In the genomic region with DNA sequence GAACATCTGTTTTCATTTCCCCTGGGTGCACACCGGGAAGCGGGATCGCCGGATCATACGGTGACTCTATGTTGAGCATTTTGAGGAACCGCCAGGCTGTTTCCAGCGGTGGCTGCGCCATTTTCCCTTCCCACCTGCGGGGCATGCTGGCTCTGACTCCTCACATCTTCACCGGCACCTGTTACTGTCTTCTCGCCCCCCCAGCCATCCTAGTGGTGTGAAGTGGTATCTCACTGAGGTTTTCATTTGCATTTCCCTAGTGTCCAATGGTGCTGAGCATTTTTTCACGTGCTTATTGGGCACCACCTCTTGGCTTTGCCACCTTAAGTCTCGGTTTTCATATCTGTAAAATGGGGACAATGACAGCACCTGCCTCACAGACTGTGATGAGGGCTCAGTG, we compare ENCODE assay signal across 13 cellular contexts. TPM values are rescaled to one million over a fixed set of nuclear protein-coding genes. Genes with fewer than 3 reads are reported as not detected.
A peak's percentile ranks its signal among the peaks of the same experiment; 100 is the strongest.
DNase-seq lines count a peak whose midpoint lies in the region; ATAC-seq, FAIRE-seq and TF ChIP-seq lines count a peak whose summit lies in the region.
"Had no signal": no experiment of that assay in that cellular context is flagged by ENCODE, and none has a peak within 500 bp of the region (broad histone marks: within the 10 kb centered on the region; RNA-seq: fewer than 3 reads in every experiment).

No MANE protein-coding gene starts in this region.

- H3K27me3 Mint-ChIP-seq in activated T-helper 17 cell treated with anti-CD3 and anti-CD28 coated beads, Interleukin-2, amount 50 U/mL, for 72 hours, result peaks cover 26% of the 10 kb centered on the region

- ATAC-seq in SK-N-SH treated with all-trans-retinoic acid at 6 μM for 48 hours, result peak; percentile 12; the same call in 1 of the 3 replicates
- no peak for ATAC-seq in HG02763 (IDR thresholded peaks at IDR 0.05; ENCODE audit: unreplicated experiment)
- no peak for ATAC-seq in activated T-helper 17 cell treated with anti-CD3 and anti-CD28 coated beads, Interleukin-2, amount 50 U/mL, for 72 hours (replicated peaks)
- no peak for ATAC-seq in GM18873 (IDR thresholded peaks at IDR 0.05; ENCODE audit: low FRiP score, unreplicated experiment)

- no peaks in the 10 kb centered on the region for H3K36me3 Mint-ChIP-seq in activated T-helper 17 cell treated with anti-CD3 and anti-CD28 coated beads, Interleukin-2, amount 50 U/mL, for 72 hours (ENCODE audit: low read depth)

- H3K27ac Mint-ChIP-seq in activated T-helper 17 cell treated with anti-CD3 and anti-CD28 coated beads, Interleukin-2, amount 50 U/mL, for 72 hours, result no peak overlapping the region

- no peak overlapping the region for H3K9ac ChIP-seq in keratinocyte (ENCODE audit: control insufficient read depth, extremely low read depth, insufficient read depth, low read length)

- no peaks in the 10 kb centered on the region for H3K9me1 ChIP-seq in keratinocyte (ENCODE audit: control insufficient read depth, extremely low read depth, insufficient read depth, low read length)

- no peak for FAIRE-seq in keratinocyte (lab: Jason Lieb, UNC)

- in situ Hi-C loops in ACHN (cut with HindIII; ENCODE audit: low pct_ligation_motif_present, low pct_unique_long_range_greater_than_20kb, low sequenced_read_pairs), result no loop called here

- H2AFZ ChIP-seq in keratinocyte (ENCODE audit: control insufficient read depth, low read length), result no peak overlapping the region

- dilution Hi-C loops in keratinocyte (cut with MboI; ENCODE audit: extremely low pct_ligation_motif_present, low sequenced_read_pairs), result no loop called here

- H3K36me3 ChIP-seq in left ventricle myocardium inferior (no peaks in the 10 kb centered on the region), right atrium auricular region (no peaks in the 10 kb centered on the region), keratinocyte (ENCODE audit: control insufficient read depth in 2 of 2, extremely low read depth in 1 of 2, insufficient read depth in 2 of 2, low read length in 2 of 2) (no peaks in the 10 kb centered on the region)
- H3K36me3 ChIP-seq: MG63 had no signal

- no peaks in the 10 kb centered on the region for H3K9me3 Mint-ChIP-seq in activated T-helper 17 cell treated with anti-CD3 and anti-CD28 coated beads, Interleukin-2, amount 50 U/mL, for 72 hours

- H3K27ac ChIP-seq in left ventricle myocardium inferior (replicated peaks), result peak overlapping the region; percentile 93
- H3K27ac ChIP-seq in right atrium auricular region, result no peak overlapping the region
- no peak overlapping the region for H3K27ac ChIP-seq in keratinocyte (ENCODE audit: control insufficient read depth, insufficient read depth, low read length)

- H3K27me3 ChIP-seq in left ventricle myocardium inferior (ENCODE audit: low read depth), result no peaks in the 10 kb centered on the region
- H3K27me3 ChIP-seq in right atrium auricular region, result no peaks in the 10 kb centered on the region
- peaks cover 9% of the 10 kb centered on the region for H3K27me3 ChIP-seq in keratinocyte (ENCODE audit: control insufficient read depth, extremely low read depth, insufficient read depth, low read length)
- H3K27me3 ChIP-seq: MG63 had no signal

- no peak overlapping the region for H3K4me3 Mint-ChIP-seq in activated T-helper 17 cell treated with anti-CD3 and anti-CD28 coated beads, Interleukin-2, amount 50 U/mL, for 72 hours

- H3K79me2 ChIP-seq in keratinocyte (ENCODE audit: control insufficient read depth, insufficient read depth, low read length), result no peaks in the 10 kb centered on the region

- H3K4me1 ChIP-seq in left ventricle myocardium inferior (peaks cover 94% of the 10 kb centered on the region), right atrium auricular region (peaks cover 0 to 87% of the 10 kb centered on the region in 2 donors), keratinocyte (ENCODE audit: control insufficient read depth, extremely low read depth, insufficient read depth, low read length) (peaks cover 42% of the 10 kb centered on the region)

- intact Hi-C loops in left ventricle myocardium inferior (cut with micrococcal nuclease), result no loop called here

- peaks cover 10% of the 10 kb centered on the region for H3K4me1 Mint-ChIP-seq in activated T-helper 17 cell treated with anti-CD3 and anti-CD28 coated beads, Interleukin-2, amount 50 U/mL, for 72 hours

- no peaks in the 10 kb centered on the region for H4K20me1 ChIP-seq in keratinocyte (ENCODE audit: control insufficient read depth, extremely low read depth, insufficient read depth, low read length)

- no peak overlapping the region for H3K4me3 ChIP-seq in left ventricle myocardium inferior
- no peak overlapping the region for H3K4me3 ChIP-seq in right atrium auricular region
- no peak overlapping the region for H3K4me3 ChIP-seq in keratinocyte (ENCODE audit: control insufficient read depth in 2 of 3, extremely low read depth in 1 of 3, insufficient read depth in 2 of 3, low read depth in 1 of 3, low read length in 3 of 3)
- H3K4me3 ChIP-seq: MG63 had no signal

- TF ChIP-seq CTCF in left ventricle myocardium inferior (IDR thresholded peaks at IDR 0.05; ENCODE audit: borderline replicate concordance) (no peak), right atrium auricular region (IDR thresholded peaks at IDR 0.05) (no peak), keratinocyte (optimal IDR thresholded peaks at IDR 0.05 in 1 of 3, IDR thresholded peaks at IDR 0.05 in 1 of 3, conservative IDR thresholded peaks at IDR 0.05 in 1 of 3; ENCODE audit: extremely low read depth in 1 of 3, insufficient read depth in 2 of 3, low read length in 3 of 3) (peak in 2 of 3 experiments; percentile 15 to 28)

- no peak for DNase-seq in left ventricle myocardium inferior
- no peak for DNase-seq in right atrium auricular region (ENCODE audit: low spot score)
- no peak for DNase-seq in keratinocyte (ENCODE audit: low read depth, low spot score)
- DNase-seq in ACHN, result no peak
- DNase-seq: activated CD4-positive, alpha-beta T cell treated with anti-CD3 and anti-CD28 coated beads, Interleukin-2, amount 50 U/mL, for 4 hours; activated naive CD4-positive, alpha-beta T cell treated with anti-CD3 and anti-CD28 coated beads, Interleukin-2, amount 50 U/mL, for 16 hours; mammary epithelial cell; MG63; NCI-H524 treated with DMSO at 0.1 percent for 48 hours had no signal

- H3K9me3 ChIP-seq in left ventricle myocardium inferior (replicated peaks), result no peaks in the 10 kb centered on the region
- no peaks in the 10 kb centered on the region for H3K9me3 ChIP-seq in right atrium auricular region
- no peaks in the 10 kb centered on the region for H3K9me3 ChIP-seq in keratinocyte (ENCODE audit: control insufficient read depth, low read depth, low read length)
- H3K9me3 ChIP-seq: MG63 had no signal

- no peak overlapping the region for H3K4me2 ChIP-seq in keratinocyte (ENCODE audit: control insufficient read depth, extremely low read depth, insufficient read depth, low read depth, low read length)

TF ChIP-seq in SK-N-SH treated with all-trans-retinoic acid at 6 μM for 48 hours, 23 proteins besides CTCF, POLR2A, EP300 and RAD21 (continues in another document):
- no peak for TF ChIP-seq ZNF8 (CRISPR knock-in tag; IDR thresholded peaks at IDR 0.05)
- TF ChIP-seq CSRNP3 (CRISPR knock-in tag; IDR thresholded peaks at IDR 0.05), result no peak
- no peak for TF ChIP-seq ZC3H10 (CRISPR knock-in tag; IDR thresholded peaks at IDR 0.05)
- no peak for TF ChIP-seq OSR1 (CRISPR knock-in tag; IDR thresholded peaks at IDR 0.05)
- no peak for TF ChIP-seq TSHZ2 (CRISPR knock-in tag; IDR thresholded peaks at IDR 0.05)

RNA-seq across cellular contexts. Expression of gene EML1, which starts 44.1 kb away (rescaled TPM):
- total RNA-seq in left ventricle myocardium inferior, result 33.3 TPM
- 10 to 100 TPM; 28.3 to 30.2 TPM for total RNA-seq in right atrium auricular region
- 0.84 to 1.8 TPM (median 0.85 TPM) in 3 replicates for polyA plus RNA-seq in keratinocyte
- 4.1 TPM for polyA plus RNA-seq in keratinocyte (2011; ENCODE audit: low read depth)
- 1.1 and 2.1 TPM in 2 replicates for polyA plus RNA-seq in keratinocyte (2011; cell fraction: cytosol; rRNA removed)
- polyA plus RNA-seq in keratinocyte (2011; cell fraction: nucleus; rRNA removed), result 2.3 and 3.0 TPM in 2 replicates
- 0.76 and 3.4 TPM in 2 replicates for polyA plus RNA-seq in keratinocyte (2012; ENCODE audit: low replicate concordance)
- polyA minus RNA-seq in keratinocyte, result 5.0 to 10.3 TPM (median 9.8 TPM) in 3 replicates
- polyA minus RNA-seq in keratinocyte (2011; cell fraction: cytosol; rRNA and poly(A)+ RNA removed), result 2.1 TPM
- polyA minus RNA-seq in keratinocyte (2011; cell fraction: nucleus; rRNA and poly(A)+ RNA removed), result 1.7 and 1.9 TPM in 2 replicates
- total RNA-seq in activated T-helper 17 cell treated with anti-CD3 and anti-CD28 coated beads, Interleukin-2, amount 50 U/mL, for 72 hours, result 1 to 10 TPM in 1 of 2 donors, under 1 TPM in 1; 0.54 to 3.6 TPM

Comparison
In these comparisons a context has a peak if more than half of its experiments do, and no peak if none do; other contexts are left out.
1. CTCF ChIP-seq: peak in keratinocyte (2 of 3); none in left ventricle myocardium inferior (single experiment) and right atrium auricular region (0 of 2).